23 cellular contexts compared by ENCODE assay signal in the genomic region with DNA sequence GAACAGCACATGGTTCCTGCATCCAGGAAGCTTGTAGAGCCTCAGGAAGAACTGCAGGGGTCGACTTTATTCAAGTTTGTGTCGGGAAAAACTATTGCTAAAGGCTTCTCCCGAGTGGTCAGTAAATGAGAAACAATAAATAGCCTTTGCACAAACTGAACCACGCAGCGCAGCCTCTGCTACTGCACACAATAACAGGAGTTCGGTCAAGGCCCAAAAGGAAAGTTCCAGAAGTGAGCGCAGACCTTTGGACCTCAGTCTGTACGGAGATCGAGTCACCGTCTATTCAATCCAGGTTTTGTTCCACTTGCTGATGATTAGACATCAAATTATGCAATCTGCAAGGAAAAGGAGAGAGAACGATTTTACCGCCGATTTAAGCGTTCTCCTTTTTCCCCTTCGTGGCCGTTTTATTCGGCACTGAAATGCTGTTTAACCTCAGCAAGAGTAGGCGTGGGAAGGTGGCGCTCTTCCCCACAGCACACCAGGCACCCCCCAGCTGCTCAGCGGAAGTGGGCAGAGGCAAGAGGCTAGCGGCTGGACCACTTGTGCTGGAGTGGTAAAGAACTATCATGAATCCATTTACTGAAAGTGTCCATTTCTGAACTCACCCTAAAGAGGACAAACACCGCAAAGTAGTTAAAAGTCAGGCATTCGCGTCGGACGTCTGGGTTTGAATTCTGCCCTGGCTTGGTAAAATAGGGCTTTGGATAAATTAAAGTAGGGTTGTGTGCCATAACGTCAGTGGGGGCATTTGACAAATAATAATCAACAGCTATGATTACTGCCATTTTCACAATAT. TPM values are rescaled to one million over a fixed set of nuclear protein-coding genes. Genes with fewer than 3 reads are reported as not detected.
"Had no signal": no experiment of that assay in that cellular context is flagged by ENCODE, and none has a peak within 500 bp of the region (broad histone marks: within the 10 kb centered on the region; RNA-seq: fewer than 3 reads in every experiment).

No MANE protein-coding gene starts in this region.

- H3K27ac Mint-ChIP-seq: activated CD4-positive, alpha-beta memory T cell treated with anti-CD3 and anti-CD28 coated beads, Interleukin-2, amount 10 ng/mL, durations not matched to agents 7 days and 5 days; activated CD8-positive, alpha-beta memory T cell treated with anti-CD3 and anti-CD28 coated beads, Interleukin-2, amount 10 ng/mL, durations not matched to agents 7 days and 5 days; activated naive CD4-positive, alpha-beta T cell treated with anti-CD3 and anti-CD28 coated beads for 36 hours had no signal

- H3K9me3 Mint-ChIP-seq: activated CD4-positive, alpha-beta memory T cell treated with anti-CD3 and anti-CD28 coated beads, Interleukin-2, amount 10 ng/mL, durations not matched to agents 7 days and 5 days; activated naive CD4-positive, alpha-beta T cell treated with anti-CD3 and anti-CD28 coated beads for 36 hours had no signal

- H3K4me3 ChIP-seq: left lung, right atrium auricular region, thyroid gland had no signal

- FAIRE-seq: endometrium, keratinocyte, TTC549 had no signal

- ATAC-seq: activated CD8-positive, alpha-beta memory T cell treated with anti-CD3 and anti-CD28 coated beads, Interleukin-2, amount 10 ng/mL, durations not matched to agents 7 days and 5 days; esophagus mucosa; left lung had no signal

- H3K4me1 ChIP-seq: left lung, right atrium auricular region, thyroid gland had no signal

- H3K27ac ChIP-seq: brain microvascular endothelial cell, left lung, right atrium auricular region, thyroid gland had no signal

- H3K36me3 ChIP-seq: brain microvascular endothelial cell, left lung, right atrium auricular region, thyroid gland had no signal

- DNase-seq: activated CD4-positive, alpha-beta memory T cell treated with anti-CD3 and anti-CD28 coated beads, Interleukin-2, amount 10 ng/mL, durations not matched to agents 7 days and 5 days; activated CD4-positive, alpha-beta T cell treated with anti-CD3 and anti-CD28 coated beads for 4 hours; activated CD8-positive, alpha-beta memory T cell treated with anti-CD3 and anti-CD28 coated beads, Interleukin-2, amount 10 ng/mL, durations not matched to agents 7 days and 5 days; activated naive CD4-positive, alpha-beta T cell treated with anti-CD3 and anti-CD28 coated beads for 36 hours; aorta; brain microvascular endothelial cell; cortex of kidney; hippocampal formation; occipital lobe; stimulated activated CD4-positive, alpha-beta T cell treated with anti-CD3 and anti-CD28 coated beads, Interleukin-2, amount 100 ng/mL, for 24 hours; stimulated activated naive CD4-positive, alpha-beta T cell treated with Interleukin-2 at 50 U/mL for 16 hours; T-helper 2 cell; thyroid gland had no signal

- H3K9me3 ChIP-seq: left lung, right atrium auricular region, thyroid gland had no signal

- H3K4me1 Mint-ChIP-seq: activated CD4-positive, alpha-beta memory T cell treated with anti-CD3 and anti-CD28 coated beads, Interleukin-2, amount 10 ng/mL, durations not matched to agents 7 days and 5 days; activated CD8-positive, alpha-beta memory T cell treated with anti-CD3 and anti-CD28 coated beads, Interleukin-2, amount 10 ng/mL, durations not matched to agents 7 days and 5 days had no signal

- H3K4me3 Mint-ChIP-seq: activated CD4-positive, alpha-beta memory T cell treated with anti-CD3 and anti-CD28 coated beads, Interleukin-2, amount 10 ng/mL, durations not matched to agents 7 days and 5 days; activated CD8-positive, alpha-beta memory T cell treated with anti-CD3 and anti-CD28 coated beads, Interleukin-2, amount 10 ng/mL, durations not matched to agents 7 days and 5 days; activated naive CD4-positive, alpha-beta T cell treated with anti-CD3 and anti-CD28 coated beads for 36 hours had no signal

RNA-seq across cellular contexts. Expression of a gene that starts 6.1 kb away (rescaled TPM):
- total RNA-seq: activated CD4-positive, alpha-beta memory T cell treated with anti-CD3 and anti-CD28 coated beads, Interleukin-2, amount 10 ng/mL, durations not matched to agents 7 days and 5 days; activated CD8-positive, alpha-beta memory T cell treated with anti-CD3 and anti-CD28 coated beads, Interleukin-2, amount 10 ng/mL, durations not matched to agents 7 days and 5 days; activated naive CD4-positive, alpha-beta T cell treated with anti-CD3 and anti-CD28 coated beads for 36 hours; aorta; esophagus mucosa; left lung; lung microvascular endothelial cell; mononuclear cell; occipital lobe; posterior vena cava; right atrium auricular region; subcutaneous adipose tissue had no signal
- polyA plus RNA-seq: aorta, keratinocyte had no signal
